24 cellular contexts compared by ENCODE assay signal in genomic region chr6:122781716-122782115, GRCh38. TPM values are rescaled to one million over a fixed set of nuclear protein-coding genes. Genes with fewer than 3 reads are reported as not detected.
A peak's percentile ranks its signal among the peaks of the same experiment; 100 is the strongest.
DNase-seq lines count a peak whose midpoint lies in the region; ATAC-seq and TF ChIP-seq lines count a peak whose summit lies in the region.
"Had no signal": no experiment of that assay in that cellular context is flagged by ENCODE, and none has a peak within 500 bp of the region (broad histone marks: within the 10 kb centered on the region; RNA-seq: fewer than 3 reads in every experiment).

No MANE protein-coding gene starts in this region.

- peaks cover 10% of the 10 kb centered on the region for H3K27me3 ChIP-seq in neural progenitor cell
- no peaks in the 10 kb centered on the region for H3K27me3 ChIP-seq in colonic mucosa
- H3K27me3 ChIP-seq: BLaER1 treated with 17β-estradiol and CSF1 and Interleukin-3, amounts not matched to agents 10 nM and 100 nM had no signal

- H3K4me1 ChIP-seq in neural progenitor cell (peaks cover 37% of the 10 kb centered on the region), colonic mucosa (no peaks in the 10 kb centered on the region)
- H3K4me1 ChIP-seq: A549; BE2C; BLaER1 treated with 17β-estradiol and CSF1 and Interleukin-3, amounts not matched to agents 10 nM and 100 nM had no signal

- no peak overlapping the region for H3K4me3 Mint-ChIP-seq in neural progenitor cell
- H3K4me3 Mint-ChIP-seq: CD14-positive monocyte; CD4-positive, alpha-beta T cell; CD8-positive, alpha-beta memory T cell; HFFc6 had no signal

- in situ Hi-C loops in G401 (cut with HindIII; ENCODE audit: low sequenced_read_pairs): no loop called here

- intact Hi-C loops in colonic mucosa (cut with DNase I): no loop called here

- H3K9ac ChIP-seq in neural progenitor cell: no peak overlapping the region
- no peak overlapping the region for H3K9ac ChIP-seq in colonic mucosa (ENCODE audit: low read depth in 2 of 2, low read length in 2 of 2)
- H3K9ac ChIP-seq: BLaER1 treated with 17β-estradiol and CSF1 and Interleukin-3, amounts not matched to agents 10 nM and 100 nM had no signal

- H3K36me3 ChIP-seq in neural progenitor cell (no peaks in the 10 kb centered on the region), colonic mucosa (no peaks in the 10 kb centered on the region)
- H3K36me3 ChIP-seq: BE2C; BLaER1 treated with 17β-estradiol and CSF1 and Interleukin-3, amounts not matched to agents 10 nM and 100 nM had no signal

- no peaks in the 10 kb centered on the region for H3K9me3 Mint-ChIP-seq in neural progenitor cell
- H3K9me3 Mint-ChIP-seq: CD4-positive, alpha-beta T cell; CD8-positive, alpha-beta memory T cell; HFFc6 had no signal

- no peaks in the 10 kb centered on the region for H4K20me1 ChIP-seq in neural progenitor cell (ENCODE audit: low read depth)
- H4K20me1 ChIP-seq: BLaER1 treated with 17β-estradiol and CSF1 and Interleukin-3, amounts not matched to agents 10 nM and 100 nM had no signal

- peak overlapping the region; percentile 23 for H3K4me2 ChIP-seq in neural progenitor cell
- H3K4me2 ChIP-seq: A549; BLaER1 treated with 17β-estradiol and CSF1 and Interleukin-3, amounts not matched to agents 10 nM and 100 nM had no signal

- no peaks in the 10 kb centered on the region for H3K9me3 ChIP-seq in neural progenitor cell (ENCODE audit: low read depth)
- H3K9me3 ChIP-seq in colonic mucosa: no peaks in the 10 kb centered on the region
- H3K9me3 ChIP-seq: A549; BE2C; BLaER1 treated with 17β-estradiol and CSF1 and Interleukin-3, amounts not matched to agents 10 nM and 100 nM had no signal

- peaks cover 7% of the 10 kb centered on the region for H3K27me3 Mint-ChIP-seq in neural progenitor cell (ENCODE audit: insufficient read depth, low read depth)

- no peaks in the 10 kb centered on the region for H3K36me3 Mint-ChIP-seq in neural progenitor cell
- H3K36me3 Mint-ChIP-seq: CD14-positive monocyte; CD8-positive, alpha-beta memory T cell had no signal

- H3K4me1 Mint-ChIP-seq in neural progenitor cell: peaks cover 49% of the 10 kb centered on the region
- H3K4me1 Mint-ChIP-seq: CD14-positive monocyte; CD8-positive, alpha-beta memory T cell had no signal

- ATAC-seq in HG02973 (IDR thresholded peaks at IDR 0.05; ENCODE audit: unreplicated experiment): no peak
- ATAC-seq: A549, HCT116 had no signal

- H3K4me3 ChIP-seq in neural progenitor cell (no peak overlapping the region), colonic mucosa (no peak overlapping the region)
- H3K4me3 ChIP-seq: A549; BLaER1 treated with 17β-estradiol and CSF1 and Interleukin-3, amounts not matched to agents 10 nM and 100 nM had no signal

- peak; percentile 65 for DNase-seq in G401 (ENCODE audit: low spot score)
- peak; percentile 55 for DNase-seq in NCI-H69 (lab: John Stamatoyannopoulos, UW)
- DNase-seq in cerebellar cortex (ENCODE audit: low spot score): peak; percentile 52
- DNase-seq in neural progenitor cell (ENCODE audit: low spot score): no peak
- DNase-seq in H4 (ENCODE audit: low spot score): no peak
- no peak for DNase-seq in colonic mucosa
- DNase-seq: 8988T; ACHN; AML-193; BE2C; CD4-positive, alpha-beta T cell; CD8-positive, alpha-beta memory T cell; DMS 273 treated with DMSO at 0.1 percent for 48 hours; DMS79; EL; GF-D8; GOT3; H7; HFFc6 had no signal

- TF ChIP-seq CTCF in neural progenitor cell (IDR thresholded peaks at IDR 0.05): no peak
- no peak for TF ChIP-seq CTCF in colonic mucosa (IDR thresholded peaks at IDR 0.05)

- peaks cover 34% of the 10 kb centered on the region for H3F3A ChIP-seq in neural progenitor cell (ENCODE audit: low read depth)

- no peak overlapping the region for H3K27ac Mint-ChIP-seq in neural progenitor cell
- H3K27ac Mint-ChIP-seq: CD4-positive, alpha-beta T cell; CD8-positive, alpha-beta memory T cell; HFFc6 had no signal

- H2AFZ ChIP-seq in neural progenitor cell (replicated peaks): no peak overlapping the region

- H3K27ac ChIP-seq in neural progenitor cell (no peak overlapping the region), colonic mucosa (no peak overlapping the region)
- H3K27ac ChIP-seq: A549; BLaER1 treated with 17β-estradiol and CSF1 and Interleukin-3, amounts not matched to agents 10 nM and 100 nM had no signal

- H3K79me2 ChIP-seq in neural progenitor cell (ENCODE audit: low read depth): no peaks in the 10 kb centered on the region

RNA-seq across cellular contexts. Expression of gene FABP7, which starts 2.2 kb away (rescaled TPM):
- total RNA-seq in G401 (2014; rRNA removed; shearing (Covaris generic)): not detected in 2 replicates
- total RNA-seq in neural progenitor cell (ENCODE audit: low replicate concordance) (37.3 and 58.2 TPM in 2 replicates), colonic mucosa (not detected)
- not detected in 2 replicates for total RNA-seq in H4 (2014; rRNA removed; shearing (Covaris generic))
- total RNA-seq: CD4-positive, alpha-beta T cell; CD8-positive, alpha-beta memory T cell; HFFc6 had no signal

RNA-seq across cellular contexts. Expression of gene SMPDL3A, which starts 7.3 kb away (rescaled TPM):
- total RNA-seq in G401 (2014; rRNA removed; shearing (Covaris generic)): 0.07 and 1.2 TPM in 2 replicates
- 1.2 and 2.0 TPM in 2 replicates for total RNA-seq in neural progenitor cell (ENCODE audit: low replicate concordance)
- 12.9 and 15.5 TPM in 2 replicates for total RNA-seq in H4 (2014; rRNA removed; shearing (Covaris generic))
- total RNA-seq in colonic mucosa: 10 to 100 TPM; 47.5 to 86.5 TPM

Comparison
In these comparisons a context has a peak if more than half of its experiments do, and no peak if none do; other contexts are left out.
1. DNase-seq: peak in G401 (single experiment), NCI-H69 (single experiment) and cerebellar cortex (single experiment); none in neural progenitor cell (single experiment), H4 (single experiment) and colonic mucosa (single experiment).
2. RNA of gene FABP7, which starts 2.2 kb away (total RNA-seq): 37.3 to 58.2 TPM in neural progenitor cell; not detected in G401, not detected in H4 and not detected in colonic mucosa; every median in the first group is over 10 times any median in the second.